In genomic region chr1:89822999-89823628, GRCh38 we compare ENCODE assay signal across 1 cellular context.
TF ChIP-seq lines count a peak whose summit lies in the region.

No MANE protein-coding gene starts in this region.

TF ChIP-seq in GM12878, 131 proteins besides CTCF, POLR2A, EP300 and RAD21:
- TF ChIP-seq CBX5 (IDR thresholded peaks at IDR 0.05; ENCODE audit: low read depth) (no peak), JUNB (IDR thresholded peaks at IDR 0.05) (no peak), NR2F1 (conservative IDR thresholded peaks at IDR 0.05) (no peak), MTA2 (IDR thresholded peaks at IDR 0.05; ENCODE audit: low read depth) (no peak), IKZF1 (conservative IDR thresholded peaks at IDR 0.05) (no peak), EGR1 (IDR thresholded peaks at IDR 0.05; ENCODE audit: borderline replicate concordance in 1 of 2, low read depth in 2 of 2, low read length in 2 of 2) (no peak), GATAD2B (conservative IDR thresholded peaks at IDR 0.05; ENCODE audit: low read depth) (no peak), RELB (IDR thresholded peaks at IDR 0.05; ENCODE audit: low read depth) (no peak), NRF1 (conservative IDR thresholded peaks at IDR 0.05; ENCODE audit: low read depth, low read length) (no peak), PKNOX1 (IDR thresholded peaks at IDR 0.05) (no peak)
